Comparison of ENCODE assay signal across 9 cellular contexts in genomic region chr6:25179051-25179778, GRCh38.
DNase-seq lines count a peak whose midpoint lies in the region; ATAC-seq and TF ChIP-seq lines count a peak whose summit lies in the region.
"Had no signal": no experiment of that assay in that cellular context is flagged by ENCODE, and none has a peak within 500 bp of the region (broad histone marks: within the 10 kb centered on the region; RNA-seq: fewer than 3 reads in every experiment).

No MANE protein-coding gene starts in this region.

- peak overlapping the region; percentile 90 for H3K27ac Mint-ChIP-seq in osteocyte (ENCODE audit: unreplicated experiment)
- H3K27ac Mint-ChIP-seq in stimulated activated naive B cell treated with anti-CD40 and anti-IgM and Interleukin-4, amounts not matched to agents 10 μg/mL and 1 μg/mL and 100 μg/mL, for 72 hours, result no peak overlapping the region

- POLR2A ChIA-PET in BJ (lab: Charles Lee), result no interaction called here

- H3K36me3 Mint-ChIP-seq in osteocyte (ENCODE audit: unreplicated experiment), result no peaks in the 10 kb centered on the region
- no peaks in the 10 kb centered on the region for H3K36me3 Mint-ChIP-seq in stimulated activated naive B cell treated with anti-CD40 and anti-IgM and Interleukin-4, amounts not matched to agents 10 μg/mL and 1 μg/mL and 100 μg/mL, for 72 hours

- no peaks in the 10 kb centered on the region for H3K27me3 Mint-ChIP-seq in osteocyte (ENCODE audit: unreplicated experiment)
- peaks cover 4 to 13% of the 10 kb centered on the region in 2 donors for H3K27me3 Mint-ChIP-seq in stimulated activated naive B cell treated with anti-CD40 and anti-IgM and Interleukin-4, amounts not matched to agents 10 μg/mL and 1 μg/mL and 100 μg/mL, for 72 hours

- H3K36me3 ChIP-seq in BJ (ENCODE audit: control insufficient read depth, insufficient read depth, low read length) (no peaks in the 10 kb centered on the region), H7 (replicated peaks; ENCODE audit: control insufficient read depth, insufficient read depth, low read length) (no peaks in the 10 kb centered on the region)

- H3K4me3 Mint-ChIP-seq in osteocyte (ENCODE audit: unreplicated experiment), result peak overlapping the region; percentile 10
- H3K4me3 Mint-ChIP-seq in stimulated activated naive B cell treated with anti-CD40 and anti-IgM and Interleukin-4, amounts not matched to agents 10 μg/mL and 1 μg/mL and 100 μg/mL, for 72 hours, result no peak overlapping the region

- CTCF ChIA-PET in BJ (lab: Yijun Ruan, JAX), result interaction anchor here (1.2 to 3.0 kb wide), 3 partner anchors 14 to 85 kb away, joined by 3 to 13 read pairs (median 11); no protein-coding TSS in a partner anchor

- no peak for ATAC-seq in stimulated activated naive B cell treated with anti-CD40 and anti-IgM and Interleukin-4, amounts not matched to agents 10 μg/mL and 1 μg/mL and 100 μg/mL, for 72 hours (replicated peaks)

- DNase-seq in BJ (ENCODE audit: low read depth) (peak; percentile 75), NOMO-1 treated with DMSO at 0.1 percent for 48 hours (lab: John Stamatoyannopoulos, UW; ENCODE audit: unreplicated experiment) (peak; percentile 92), dermis blood vessel endothelial cell (peak; percentile 80), osteocyte (ENCODE audit: extremely low spot score, unreplicated experiment) (no peak), nucleus accumbens (lab: John Stamatoyannopoulos, UW) (no peak), H7 (no peak), NCI-H510A (lab: John Stamatoyannopoulos, UW) (no peak)
- DNase-seq in stimulated activated naive B cell treated with anti-CD40 and anti-IgM and Interleukin-4, amounts not matched to agents 10 μg/mL and 1 μg/mL and 100 μg/mL, for 72 hours, result no peak
- DNase-seq: NCI-H2029 had no signal

- peaks cover 60% of the 10 kb centered on the region for H3K4me1 Mint-ChIP-seq in osteocyte (ENCODE audit: unreplicated experiment)
- peaks cover 4 to 12% of the 10 kb centered on the region in 2 donors for H3K4me1 Mint-ChIP-seq in stimulated activated naive B cell treated with anti-CD40 and anti-IgM and Interleukin-4, amounts not matched to agents 10 μg/mL and 1 μg/mL and 100 μg/mL, for 72 hours

- H3K27me3 ChIP-seq in BJ (ENCODE audit: control insufficient read depth, insufficient read depth, low read length) (no peaks in the 10 kb centered on the region), H7 (ENCODE audit: control insufficient read depth, insufficient read depth, low read length) (no peaks in the 10 kb centered on the region)

- TF ChIP-seq CTCF in BJ (IDR thresholded peaks at IDR 0.05; ENCODE audit: insufficient read depth, low read depth, low read length), result no peak
- no peak for TF ChIP-seq CTCF in osteocyte (IDR thresholded peaks at IDR 0.05)

- H3K9me3 Mint-ChIP-seq in osteocyte (ENCODE audit: unreplicated experiment), result no peaks in the 10 kb centered on the region
- H3K9me3 Mint-ChIP-seq in stimulated activated naive B cell treated with anti-CD40 and anti-IgM and Interleukin-4, amounts not matched to agents 10 μg/mL and 1 μg/mL and 100 μg/mL, for 72 hours, result no peaks in the 10 kb centered on the region

- H3K4me3 ChIP-seq in BJ (ENCODE audit: low read depth, low read length) (no peak overlapping the region), H7 (ENCODE audit: insufficient read depth, low read depth, low read length) (no peak overlapping the region)

Comparison
In these comparisons a context has a peak if more than half of its experiments do, and no peak if none do; other contexts are left out.
1. DNase-seq: peak in BJ (single experiment), NOMO-1 treated with DMSO at 0.1 percent for 48 hours (single experiment) and dermis blood vessel endothelial cell (single experiment); none in osteocyte (single experiment), stimulated activated naive B cell treated with anti-CD40 and anti-IgM and Interleukin-4, amounts not matched to agents 10 μg/mL and 1 μg/mL and 100 μg/mL, for 72 hours (single experiment), nucleus accumbens (0 of 56), H7 (single experiment) and NCI-H510A (single experiment).